Comparison of ENCODE assay signal across 8 cellular contexts in genomic region chr12:50111693-50112455, GRCh38.
DNase-seq lines count a peak whose midpoint lies in the region; ATAC-seq lines count a peak whose summit lies in the region.

Gene COX14, plus strand, starts transcription at chr12:50112236. Its CDS starts 7,808 bp downstream, at chr12:50120044.

- peak within 1 kb of the TSS; percentile 98 for H3K4me3 Mint-ChIP-seq in central memory CD8-positive, alpha-beta T cell

- peaks cover 31% of the 10 kb centered on the region for H3K36me3 Mint-ChIP-seq in central memory CD8-positive, alpha-beta T cell (ENCODE audit: insufficient read depth)

- DNase-seq in AG08396 (ENCODE audit: low spot score) (peak; percentile 97), NCI-H345 (lab: John Stamatoyannopoulos, UW) (peak; percentile 93), iris pigment epithelial cell (ENCODE audit: low read depth) (peak; percentile 100)
- peak; percentile 98 to 100 (median 98) for DNase-seq in activated CD4-positive, CD25-positive, alpha-beta regulatory T cell (lab: John Stamatoyannopoulos, UW)
- peak; percentile 99 for DNase-seq in central memory CD8-positive, alpha-beta T cell (ENCODE audit: low spot score in 2 of 2)
- DNase-seq in stimulated activated CD4-positive, alpha-beta T cell treated with anti-CD3 and anti-CD28 coated beads, Interleukin-12 subunit alpha, Interleukin-12 subunit beta, amount 100 ng/mL, for 4 hours, result peak; percentile 99

- peak; percentile 81 for ATAC-seq in GM18909 (IDR thresholded peaks at IDR 0.05; ENCODE audit: poor library complexity, unreplicated experiment)
- peak; percentile 71 for ATAC-seq in HG03196 (IDR thresholded peaks at IDR 0.05; ENCODE audit: unreplicated experiment)
- peak; percentile 89 for ATAC-seq in central memory CD8-positive, alpha-beta T cell (replicated peaks; ENCODE audit: extremely low read depth, poor library complexity, severe bottlenecking)

- no peaks in the 10 kb centered on the region for H3K9me3 Mint-ChIP-seq in central memory CD8-positive, alpha-beta T cell

- peaks cover 35% of the 10 kb centered on the region for H3K4me1 Mint-ChIP-seq in central memory CD8-positive, alpha-beta T cell

- no peaks in the 10 kb centered on the region for H3K27me3 Mint-ChIP-seq in central memory CD8-positive, alpha-beta T cell

- H3K27ac Mint-ChIP-seq in central memory CD8-positive, alpha-beta T cell (ENCODE audit: low read depth), result peak within 1 kb of the TSS; percentile 97

Comparison
In these comparisons a context has a peak if more than half of its experiments do, and no peak if none do; other contexts are left out.
1. Peak in every context shown above with its lines: DNase-seq and ATAC-seq.